In genomic region chr14:64502476-64503183, GRCh38 we compare ENCODE assay signal across 8 cellular contexts. TPM values are rescaled to one million over a fixed set of nuclear protein-coding genes. Genes with fewer than 3 reads are reported as not detected.
DNase-seq lines count a peak whose midpoint lies in the region; ATAC-seq and TF ChIP-seq lines count a peak whose summit lies in the region.

No MANE protein-coding gene starts in this region.

- intact Hi-C loops in esophagus squamous epithelium (cut with DNase I): no loop called here
- intact Hi-C loops in ovary (cut with DNase I): loop anchor here in 1 of 4 donors (10.0 kb wide), 1 partner anchor 158 kb away; no protein-coding TSS in a partner anchor

- no peak for ATAC-seq in HG02973 (IDR thresholded peaks at IDR 0.05; ENCODE audit: unreplicated experiment)

- H3K27me3 ChIP-seq in esophagus squamous epithelium (no peaks in the 10 kb centered on the region), ovary (no peaks in the 10 kb centered on the region)

- H3K36me3 ChIP-seq in esophagus squamous epithelium (no peaks in the 10 kb centered on the region), ovary (no peaks in the 10 kb centered on the region)

- TF ChIP-seq CTCF in esophagus squamous epithelium (IDR thresholded peaks at IDR 0.05) (no peak), ovary (IDR thresholded peaks at IDR 0.05) (no peak)

- no peaks in the 10 kb centered on the region for H3K9me3 ChIP-seq in esophagus squamous epithelium
- no peaks in the 10 kb centered on the region for H3K9me3 ChIP-seq in ovary

- H3K4me3 ChIP-seq in esophagus squamous epithelium (peak overlapping the region; percentile 85 to 96 (median 92)), ovary (peak overlapping the region; percentile 89)

- H3K27ac ChIP-seq in esophagus squamous epithelium (peak overlapping the region; percentile 99 to 100 (median 100)), ovary (peak overlapping the region; percentile 95 to 99)

- H3K4me1 ChIP-seq in esophagus squamous epithelium: peaks cover 43 to 60% (median 47%) of the 10 kb centered on the region in 3 donors
- peaks cover 10% of the 10 kb centered on the region for H3K4me1 ChIP-seq in ovary (ENCODE audit: insufficient read depth)

- TF ChIP-seq EP300 in ovary (IDR thresholded peaks at IDR 0.05): no peak

- DNase-seq in COLO668 (lab: John Stamatoyannopoulos, UW; ENCODE audit: unreplicated experiment) (peak; percentile 45), LoVo (ENCODE audit: low spot score) (peak; percentile 29), activated T-cell treated with anti-CD3 and anti-CD28 coated beads for 4 hours (peak; percentile 25), esophagus squamous epithelium (lab: John Stamatoyannopoulos, UW) (no peak), ovary (peak in 2 of 5 donors; percentile 33 to 36), SHP77 treated with DMSO at 0.1 percent for 48 hours (lab: John Stamatoyannopoulos, UW) (no peak), SKM-1 treated with dmso at 0.1 percent for 144 hours (lab: John Stamatoyannopoulos, UW; ENCODE audit: unreplicated experiment) (no peak)

- WGBS in esophagus squamous epithelium, 2 donors: 7 to 10% methylated on average over 13 to 15 of the region's 15 CpGs
- 21 to 26% (median 25%) methylated on average over 15 of the region's 15 CpGs for WGBS in ovary, 3 donors

- TF ChIP-seq POLR2A in esophagus squamous epithelium (IDR thresholded peaks at IDR 0.05) (no peak), ovary (IDR thresholded peaks at IDR 0.05) (no peak)

RNA-seq across cellular contexts. Expression of gene ZBTB25, which starts 1.0 kb away (rescaled TPM):
- total RNA-seq in esophagus squamous epithelium (1 to 10 TPM; 2.4 to 8.0 (median 3.1) TPM), ovary (10 to 100 TPM; 10.2 to 22.6 (median 13.9) TPM)
- polyA plus RNA-seq in ovary: 10 to 100 TPM in 1 of 2 donors, 1 to 10 TPM in 1; 3.5 to 12.3 TPM

RNA-seq across cellular contexts. Expression of gene ZBTB1, which starts 1.9 kb away (rescaled TPM):
- total RNA-seq in esophagus squamous epithelium (10 to 100 TPM; 17.8 to 41.8 (median 23.9) TPM), ovary (10 to 100 TPM; 30.6 to 35.8 (median 34.6) TPM)
- polyA plus RNA-seq in ovary: 10 to 100 TPM; 13.0 to 28.3 TPM

RNA-seq across cellular contexts. Expression of gene AKAP5, which starts 37.3 kb away (rescaled TPM):
- under 1 TPM in 2 of 4 donors, not detected in 2; 0.04 to 0.38 TPM for total RNA-seq in esophagus squamous epithelium
- 1 to 10 TPM in 1 of 7 donors, under 1 TPM in 6; 0.12 to 1.7 (median 0.56) TPM for total RNA-seq in ovary
- under 1 TPM; 0.16 to 0.83 TPM for polyA plus RNA-seq in ovary

RNA-seq across cellular contexts. Expression of gene HSPA2, which starts 37.9 kb away (rescaled TPM):
- total RNA-seq in esophagus squamous epithelium (100 to 1,000 TPM in 2 of 4 donors, 10 to 100 TPM in 2; 18.9 to 130 (median 74.5) TPM), ovary (10 to 100 TPM in 3 of 7 donors, 1 to 10 TPM in 4; 5.1 to 49.7 (median 9.9) TPM)
- 1 to 10 TPM; 6.2 to 8.4 TPM for polyA plus RNA-seq in ovary

RNA-seq across cellular contexts. Expression of gene PPP1R36, which starts 47.1 kb away (rescaled TPM):
- total RNA-seq in esophagus squamous epithelium (1 to 10 TPM in 3 of 4 donors, under 1 TPM in 1; 0.23 to 1.3 (median 1.2) TPM), ovary (1 to 10 TPM in 1 of 7 donors, under 1 TPM in 4, not detected in 2; 0.27 to 6.7 (median 0.48) TPM)
- polyA plus RNA-seq in ovary: under 1 TPM; 0.24 to 0.68 TPM

Comparison
In these comparisons a context has a peak if more than half of its experiments do, and no peak if none do; other contexts are left out.
1. DNase-seq: peak in COLO668 (single experiment), LoVo (single experiment) and activated T-cell treated with anti-CD3 and anti-CD28 coated beads for 4 hours (single experiment); none in esophagus squamous epithelium (single experiment), SHP77 treated with DMSO at 0.1 percent for 48 hours (single experiment) and SKM-1 treated with dmso at 0.1 percent for 144 hours (single experiment).